ENCODE assay signal across 1 cellular context in genomic region chr9:81588148-81588874, GRCh38.
TF ChIP-seq lines count a peak whose summit lies in the region.

No MANE protein-coding gene starts in this region.

TF ChIP-seq in HepG2, 621 proteins besides CTCF, POLR2A, EP300 and RAD21 (continued from another document and continues in another):
- TF ChIP-seq ZNF784 (CRISPR knock-in tag; IDR thresholded peaks at IDR 0.05; ENCODE audit: borderline replicate concordance) (peak; percentile 45; the same call in 1 of the 2 replicates), ZBTB46 (CRISPR knock-in tag; IDR thresholded peaks at IDR 0.05; ENCODE audit: borderline replicate concordance) (no peak), POLR2AphosphoS2 (IDR thresholded peaks at IDR 0.05; ENCODE audit: low read depth, low read length) (peak; percentile 78; the same call in 1 of the 2 replicates), RNF2 (conservative IDR thresholded peaks at IDR 0.05; ENCODE audit: low read depth) (peak; percentile 73), ZNF33A (CRISPR knock-in tag; IDR thresholded peaks at IDR 0.05; ENCODE audit: borderline replicate concordance) (no peak; the same call in 1 of the 2 replicates), CEBPG (CRISPR knock-in tag; IDR thresholded peaks at IDR 0.05) (peak; percentile 93), KDM6A (CRISPR knock-in tag; IDR thresholded peaks at IDR 0.05; ENCODE audit: low read depth) (peak; percentile 78), SP140L (CRISPR knock-in tag; IDR thresholded peaks at IDR 0.05; ENCODE audit: borderline replicate concordance) (0 out of 2 replicates have a peak, but pooled peaks have one; percentile 44), ZBTB49 (CRISPR knock-in tag; IDR thresholded peaks at IDR 0.05; ENCODE audit: borderline replicate concordance) (no peak), FOSL1 (CRISPR knock-in tag; IDR thresholded peaks at IDR 0.05; ENCODE audit: borderline replicate concordance) (peak; percentile 72; the same call in 1 of the 2 replicates), HNF4G (IDR thresholded peaks at IDR 0.05; ENCODE audit: borderline replicate concordance, low read depth, low read length) (peak; percentile 95), HNF4G (CRISPR knock-in tag; IDR thresholded peaks at IDR 0.05; ENCODE audit: borderline replicate concordance, low read depth) (peak; percentile 82; the same call in 1 of the 2 replicates), NCOA5 (CRISPR knock-in tag; IDR thresholded peaks at IDR 0.05) (0 out of 2 replicates have a peak, but pooled peaks have one; percentile 34), RNF219 (CRISPR knock-in tag; IDR thresholded peaks at IDR 0.05) (no peak), MIER3 (CRISPR knock-in tag; IDR thresholded peaks at IDR 0.05; ENCODE audit: borderline replicate concordance) (peak; percentile 94), ZNF597 (CRISPR knock-in tag; IDR thresholded peaks at IDR 0.05) (no peak), ZNF770 (CRISPR knock-in tag; IDR thresholded peaks at IDR 0.05) (peak; percentile 36), MEIS1 (CRISPR knock-in tag; IDR thresholded peaks at IDR 0.05; ENCODE audit: borderline replicate concordance) (0 out of 2 replicates have a peak, but pooled peaks have one; percentile 19), MEIS2 (CRISPR knock-in tag; IDR thresholded peaks at IDR 0.05) (peak; percentile 84), CREBL2 (CRISPR knock-in tag; IDR thresholded peaks at IDR 0.05; ENCODE audit: borderline replicate concordance) (no peak), RFX3 (CRISPR knock-in tag; IDR thresholded peaks at IDR 0.05) (peak; percentile 49; the same call in 1 of the 2 replicates), ZBTB7A (CRISPR knock-in tag; IDR thresholded peaks at IDR 0.05) (peak; percentile 61; the same call in 1 of the 2 replicates), ZNF746 (CRISPR knock-in tag; IDR thresholded peaks at IDR 0.05) (peak; percentile 74), HOXA9 (CRISPR knock-in tag; IDR thresholded peaks at IDR 0.05; ENCODE audit: borderline replicate concordance) (no peak), ZFP82 (CRISPR knock-in tag; IDR thresholded peaks at IDR 0.05; ENCODE audit: borderline replicate concordance) (0 out of 2 replicates have a peak, but pooled peaks have one; percentile 52), PBX2 (CRISPR knock-in tag; IDR thresholded peaks at IDR 0.05) (no peak), ATF3 (CRISPR knock-in tag; IDR thresholded peaks at IDR 0.05) (peak; percentile 97), JUNB (CRISPR knock-in tag; IDR thresholded peaks at IDR 0.05; ENCODE audit: borderline replicate concordance) (peak; percentile 57; the same call in 1 of the 2 replicates), MED1 (CRISPR knock-in tag; IDR thresholded peaks at IDR 0.05) (peak; percentile 98), MIXL1 (CRISPR knock-in tag; IDR thresholded peaks at IDR 0.05) (peak; percentile 92), NKX3-1 (CRISPR knock-in tag; IDR thresholded peaks at IDR 0.05) (0 out of 2 replicates have a peak, but pooled peaks have one; percentile 21), KAT8 (CRISPR knock-in tag; IDR thresholded peaks at IDR 0.05) (peak; percentile 78), PCBP1 (IDR thresholded peaks at IDR 0.05; ENCODE audit: borderline replicate concordance, low read depth, low read length) (no peak), JUN (CRISPR knock-in tag; IDR thresholded peaks at IDR 0.05) (peak; percentile 100), MTERF4 (CRISPR knock-in tag; IDR thresholded peaks at IDR 0.05) (no peak), ZNF556 (CRISPR knock-in tag; IDR thresholded peaks at IDR 0.05; ENCODE audit: borderline replicate concordance) (no peak), ZNF20 (CRISPR knock-in tag; IDR thresholded peaks at IDR 0.05) (no peak), ZNF772 (CRISPR knock-in tag; IDR thresholded peaks at IDR 0.05) (peak; percentile 88), RERE (CRISPR knock-in tag; IDR thresholded peaks at IDR 0.05; ENCODE audit: low read depth) (peak; percentile 96), SNAI1 (CRISPR knock-in tag; IDR thresholded peaks at IDR 0.05; ENCODE audit: borderline replicate concordance) (no peak), ZSCAN31 (CRISPR knock-in tag; IDR thresholded peaks at IDR 0.05; ENCODE audit: low read depth) (peak; percentile 72; the same call in 1 of the 2 replicates), ZNF879 (CRISPR knock-in tag; IDR thresholded peaks at IDR 0.05) (no peak), NR2F6 (IDR thresholded peaks at IDR 0.05) (peak; percentile 99), NR2F6 (CRISPR knock-in tag; IDR thresholded peaks at IDR 0.05) (peak; percentile 99), NFKBIZ (CRISPR knock-in tag; IDR thresholded peaks at IDR 0.05) (peak; percentile 73)
